20 cellular contexts compared by ENCODE assay signal in genomic region chr2:72138921-72139381, GRCh38. TPM values are rescaled to one million over a fixed set of nuclear protein-coding genes. Genes with fewer than 3 reads are reported as not detected.
DNase-seq lines count a peak whose midpoint lies in the region; ATAC-seq, FAIRE-seq and TF ChIP-seq lines count a peak whose summit lies in the region.
"Had no signal": no experiment of that assay in that cellular context is flagged by ENCODE, and none has a peak within 500 bp of the region (broad histone marks: within the 10 kb centered on the region; RNA-seq: fewer than 3 reads in every experiment).

No MANE protein-coding gene starts in this region.

- peaks cover 4 to 8% of the 10 kb centered on the region in 2 donors for H3K27me3 Mint-ChIP-seq in natural killer cell treated with Interleukin-12 subunit alpha and Interleukin-12 subunit beta and Interleukin-15 and Interleukin-18, amount 100 ng/mL, for 72 hours
- H3K27me3 Mint-ChIP-seq in natural killer cell (ENCODE audit: low read depth in 2 of 2): peaks cover 11 to 12% of the 10 kb centered on the region in 2 donors
- no peaks in the 10 kb centered on the region for H3K27me3 Mint-ChIP-seq in chondrocyte (ENCODE audit: low read depth)
- H3K27me3 Mint-ChIP-seq in mesothelial cell of epicardium (ENCODE audit: low read depth): no peaks in the 10 kb centered on the region
- peaks cover 35 to 48% of the 10 kb centered on the region in 2 donors for H3K27me3 Mint-ChIP-seq in stimulated activated naive B cell treated with anti-CD40 and anti-IgM and Interleukin-4, amounts not matched to agents 10 μg/mL and 1 μg/mL and 100 μg/mL, for 72 hours

- no peak overlapping the region for H3K27ac Mint-ChIP-seq in natural killer cell treated with Interleukin-12 subunit alpha and Interleukin-12 subunit beta and Interleukin-15 and Interleukin-18, amount 100 ng/mL, for 72 hours
- H3K27ac Mint-ChIP-seq in natural killer cell: no peak overlapping the region
- H3K27ac Mint-ChIP-seq in chondrocyte (ENCODE audit: unreplicated experiment): no peak overlapping the region
- H3K27ac Mint-ChIP-seq in mesothelial cell of epicardium: peak overlapping the region; percentile 98
- H3K27ac Mint-ChIP-seq in stimulated activated naive B cell treated with anti-CD40 and anti-IgM and Interleukin-4, amounts not matched to agents 10 μg/mL and 1 μg/mL and 100 μg/mL, for 72 hours: no peak overlapping the region
- H3K27ac Mint-ChIP-seq: activated CD4-positive, alpha-beta T cell treated with anti-CD3 and anti-CD28 coated beads for 36 hours; activated naive CD8-positive, alpha-beta T cell treated with anti-CD3 and anti-CD28 coated beads, Interleukin-2, amount 50 U/mL, for 24 hours; IgD-negative memory B cell; T-helper 2 cell treated with Interferon-gamma antibody and Interleukin-4, amounts not matched to agents 5 μg/mL and 100 μg/mL, for 36 hours had no signal

- no peak overlapping the region for H3K4me3 ChIP-seq in aorta (ENCODE audit: low read length in 2 of 2)
- H3K4me3 ChIP-seq: gastrocnemius medialis had no signal

- no peak for TF ChIP-seq CTCF in natural killer cell (IDR thresholded peaks at IDR 0.05)
- no peak for TF ChIP-seq CTCF in chondrocyte (IDR thresholded peaks at IDR 0.05)
- TF ChIP-seq CTCF in mesothelial cell of epicardium (IDR thresholded peaks at IDR 0.05; ENCODE audit: unreplicated experiment): no peak

- H3K4me1 ChIP-seq in aorta (ENCODE audit: control insufficient read depth in 1 of 2, insufficient read depth in 2 of 2, low read length in 2 of 2): no peaks in the 10 kb centered on the region

- H3K36me3 Mint-ChIP-seq in natural killer cell treated with Interleukin-12 subunit alpha and Interleukin-12 subunit beta and Interleukin-15 and Interleukin-18, amount 100 ng/mL, for 72 hours: no peaks in the 10 kb centered on the region
- no peaks in the 10 kb centered on the region for H3K36me3 Mint-ChIP-seq in natural killer cell
- no peaks in the 10 kb centered on the region for H3K36me3 Mint-ChIP-seq in chondrocyte (ENCODE audit: low read depth)
- peaks cover 29% of the 10 kb centered on the region for H3K36me3 Mint-ChIP-seq in mesothelial cell of epicardium
- H3K36me3 Mint-ChIP-seq in stimulated activated naive B cell treated with anti-CD40 and anti-IgM and Interleukin-4, amounts not matched to agents 10 μg/mL and 1 μg/mL and 100 μg/mL, for 72 hours: peaks cover 0 to 4% of the 10 kb centered on the region in 2 donors
- H3K36me3 Mint-ChIP-seq: IgD-negative memory B cell had no signal

- peak; percentile 40 for DNase-seq in natural killer cell treated with Interleukin-12 subunit alpha and Interleukin-12 subunit beta and Interleukin-15 and Interleukin-18, amount 100 ng/mL, for 72 hours (ENCODE audit: low spot score)
- no peak for DNase-seq in natural killer cell
- DNase-seq in chondrocyte (ENCODE audit: low spot score): peak; percentile 79
- DNase-seq in mesothelial cell of epicardium (ENCODE audit: low spot score in 2 of 2, unreplicated experiment in 2 of 2): peak; percentile 13 to 40
- DNase-seq in aorta: peak; percentile 71 to 89
- DNase-seq in HTR-8/SVneo (ENCODE audit: insufficient read length, low spot score): no peak
- no peak for DNase-seq in stimulated activated naive B cell treated with anti-CD40 and anti-IgM and Interleukin-4, amounts not matched to agents 10 μg/mL and 1 μg/mL and 100 μg/mL, for 72 hours
- DNase-seq: activated CD4-positive, alpha-beta T cell treated with anti-CD3 and anti-CD28 coated beads for 36 hours; activated naive CD8-positive, alpha-beta T cell treated with anti-CD3 and anti-CD28 coated beads, Interleukin-2, amount 50 U/mL, for 24 hours; AML-193; GF-D8; NCI-H1092 treated with DMSO at 0.1 percent for 48 hours; SIG-M5; stimulated activated CD4-positive, alpha-beta T cell treated with anti-CD3 and anti-CD28 coated beads, Interleukin-12 subunit alpha, Interleukin-12 subunit beta, amount 100 ng/mL, for 4 hours had no signal

- no peaks in the 10 kb centered on the region for H3K9me3 ChIP-seq in aorta (ENCODE audit: control insufficient read depth, low read length)
- H3K9me3 ChIP-seq: gastrocnemius medialis, stomach had no signal

- H3K4me3 Mint-ChIP-seq in natural killer cell treated with Interleukin-12 subunit alpha and Interleukin-12 subunit beta and Interleukin-15 and Interleukin-18, amount 100 ng/mL, for 72 hours: no peak overlapping the region
- no peak overlapping the region for H3K4me3 Mint-ChIP-seq in natural killer cell
- H3K4me3 Mint-ChIP-seq in chondrocyte (ENCODE audit: unreplicated experiment): no peak overlapping the region
- H3K4me3 Mint-ChIP-seq in mesothelial cell of epicardium: peak overlapping the region; percentile 95
- H3K4me3 Mint-ChIP-seq in stimulated activated naive B cell treated with anti-CD40 and anti-IgM and Interleukin-4, amounts not matched to agents 10 μg/mL and 1 μg/mL and 100 μg/mL, for 72 hours: no peak overlapping the region
- H3K4me3 Mint-ChIP-seq: activated CD4-positive, alpha-beta T cell treated with anti-CD3 and anti-CD28 coated beads for 36 hours; activated naive CD8-positive, alpha-beta T cell treated with anti-CD3 and anti-CD28 coated beads, Interleukin-2, amount 50 U/mL, for 24 hours; IgD-negative memory B cell; T-helper 2 cell treated with Interferon-gamma antibody and Interleukin-4, amounts not matched to agents 5 μg/mL and 100 μg/mL, for 36 hours had no signal

- H3K27me3 ChIP-seq in aorta (ENCODE audit: control insufficient read depth in 1 of 2, insufficient read depth in 2 of 2, low read length in 1 of 2): no peaks in the 10 kb centered on the region
- H3K27me3 ChIP-seq: gastrocnemius medialis had no signal

- no peaks in the 10 kb centered on the region for H3K9me3 Mint-ChIP-seq in natural killer cell treated with Interleukin-12 subunit alpha and Interleukin-12 subunit beta and Interleukin-15 and Interleukin-18, amount 100 ng/mL, for 72 hours
- H3K9me3 Mint-ChIP-seq in natural killer cell (no peaks in the 10 kb centered on the region), chondrocyte (ENCODE audit: low read depth) (no peaks in the 10 kb centered on the region), mesothelial cell of epicardium (no peaks in the 10 kb centered on the region)
- H3K9me3 Mint-ChIP-seq in stimulated activated naive B cell treated with anti-CD40 and anti-IgM and Interleukin-4, amounts not matched to agents 10 μg/mL and 1 μg/mL and 100 μg/mL, for 72 hours: no peaks in the 10 kb centered on the region
- H3K9me3 Mint-ChIP-seq: activated naive CD8-positive, alpha-beta T cell treated with anti-CD3 and anti-CD28 coated beads, Interleukin-2, amount 50 U/mL, for 24 hours; T-helper 2 cell treated with Interferon-gamma antibody and Interleukin-4, amounts not matched to agents 5 μg/mL and 100 μg/mL, for 36 hours had no signal

- ATAC-seq in natural killer cell treated with Interleukin-12 subunit alpha and Interleukin-12 subunit beta and Interleukin-15 and Interleukin-18, amount 100 ng/mL, for 72 hours: no peak
- ATAC-seq in natural killer cell (no peak), aorta (ENCODE audit: low FRiP score) (peak; percentile 47), GM21723 (IDR thresholded peaks at IDR 0.05; ENCODE audit: unreplicated experiment) (no peak)
- no peak for ATAC-seq in stimulated activated naive B cell treated with anti-CD40 and anti-IgM and Interleukin-4, amounts not matched to agents 10 μg/mL and 1 μg/mL and 100 μg/mL, for 72 hours (replicated peaks)
- ATAC-seq: activated CD4-positive, alpha-beta T cell treated with anti-CD3 and anti-CD28 coated beads for 36 hours; activated naive CD8-positive, alpha-beta T cell treated with anti-CD3 and anti-CD28 coated beads, Interleukin-2, amount 50 U/mL, for 24 hours; gastrocnemius medialis had no signal

- WGBS in aorta, 2 donors: 14 to 16% methylated on average over 13 to 14 of the region's 14 CpGs

- FAIRE-seq in HTR-8/SVneo (lab: Jason Lieb, UNC): no peak
- FAIRE-seq: endothelial cell of umbilical vein had no signal

- no peaks in the 10 kb centered on the region for H3K36me3 ChIP-seq in aorta (ENCODE audit: control insufficient read depth in 1 of 2, insufficient read depth in 2 of 2, low read length in 1 of 2)
- H3K36me3 ChIP-seq: gastrocnemius medialis, stomach had no signal

- peak overlapping the region in 1 of 2 donors; percentile 42 for H3K27ac ChIP-seq in aorta (ENCODE audit: low read depth in 1 of 2, low read length in 2 of 2)
- H3K27ac ChIP-seq: gastrocnemius medialis, stomach had no signal

- H3K4me1 Mint-ChIP-seq in natural killer cell treated with Interleukin-12 subunit alpha and Interleukin-12 subunit beta and Interleukin-15 and Interleukin-18, amount 100 ng/mL, for 72 hours (ENCODE audit: low read depth in 2 of 2): peaks cover 0 to 4% of the 10 kb centered on the region in 2 donors
- H3K4me1 Mint-ChIP-seq in natural killer cell (peaks cover 0 to 4% of the 10 kb centered on the region in 2 donors), chondrocyte (ENCODE audit: low read depth) (peaks cover 20% of the 10 kb centered on the region), mesothelial cell of epicardium (peaks cover 85% of the 10 kb centered on the region)
- peaks cover 8 to 22% of the 10 kb centered on the region in 2 donors for H3K4me1 Mint-ChIP-seq in stimulated activated naive B cell treated with anti-CD40 and anti-IgM and Interleukin-4, amounts not matched to agents 10 μg/mL and 1 μg/mL and 100 μg/mL, for 72 hours
- H3K4me1 Mint-ChIP-seq: activated naive CD8-positive, alpha-beta T cell treated with anti-CD3 and anti-CD28 coated beads, Interleukin-2, amount 50 U/mL, for 24 hours had no signal

- intact Hi-C loops in natural killer cell (cut with micrococcal nuclease): loop anchor here (5.0 kb wide), 1 partner anchor 592 kb away; no protein-coding TSS in a partner anchor
- intact Hi-C loops in aorta (cut with DNase I): no loop called here

RNA-seq across cellular contexts. Expression of gene CYP26B1, which starts 8.7 kb away (rescaled TPM):
- not detected for total RNA-seq in natural killer cell treated with Interleukin-12 subunit alpha and Interleukin-12 subunit beta and Interleukin-15 and Interleukin-18, amount 100 ng/mL, for 72 hours
- total RNA-seq in natural killer cell (not detected), chondrocyte (2.7 to 4.9 TPM (median 4.7 TPM) in 3 replicates), mesothelial cell of epicardium (1,290 to 1,322 TPM (median 1,292 TPM) in 3 replicates), aorta (10 to 100 TPM in 1 of 2 donors, 1 to 10 TPM in 1; 8.8 to 12.9 TPM)
- polyA plus RNA-seq in aorta: 1 to 10 TPM; 1.4 to 2.0 TPM
- total RNA-seq: activated CD4-positive, alpha-beta T cell treated with anti-CD3 and anti-CD28 coated beads for 36 hours had no signal
- polyA plus RNA-seq: IgD-negative memory B cell had no signal

Comparison
In these comparisons a context has a peak if more than half of its experiments do, and no peak if none do; other contexts are left out.
1. DNase-seq: peak in natural killer cell treated with Interleukin-12 subunit alpha and Interleukin-12 subunit beta and Interleukin-15 and Interleukin-18, amount 100 ng/mL, for 72 hours (single experiment), chondrocyte (single experiment), mesothelial cell of epicardium (2 of 2) and aorta (2 of 2); none in natural killer cell (single experiment), HTR-8/SVneo (single experiment) and stimulated activated naive B cell treated with anti-CD40 and anti-IgM and Interleukin-4, amounts not matched to agents 10 μg/mL and 1 μg/mL and 100 μg/mL, for 72 hours (single experiment).
2. RNA of gene CYP26B1, which starts 8.7 kb away (total RNA-seq): 1,290 to 1,322 TPM in mesothelial cell of epicardium; 8.8 to 12.9 TPM in aorta, 2.7 to 4.9 TPM in chondrocyte, not detected in natural killer cell treated with Interleukin-12 subunit alpha and Interleukin-12 subunit beta and Interleukin-15 and Interleukin-18, amount 100 ng/mL, for 72 hours and not detected in natural killer cell; every median in the first group is over 10 times any median in the second.